25 cellular contexts compared by ENCODE assay signal in the genomic region with DNA sequence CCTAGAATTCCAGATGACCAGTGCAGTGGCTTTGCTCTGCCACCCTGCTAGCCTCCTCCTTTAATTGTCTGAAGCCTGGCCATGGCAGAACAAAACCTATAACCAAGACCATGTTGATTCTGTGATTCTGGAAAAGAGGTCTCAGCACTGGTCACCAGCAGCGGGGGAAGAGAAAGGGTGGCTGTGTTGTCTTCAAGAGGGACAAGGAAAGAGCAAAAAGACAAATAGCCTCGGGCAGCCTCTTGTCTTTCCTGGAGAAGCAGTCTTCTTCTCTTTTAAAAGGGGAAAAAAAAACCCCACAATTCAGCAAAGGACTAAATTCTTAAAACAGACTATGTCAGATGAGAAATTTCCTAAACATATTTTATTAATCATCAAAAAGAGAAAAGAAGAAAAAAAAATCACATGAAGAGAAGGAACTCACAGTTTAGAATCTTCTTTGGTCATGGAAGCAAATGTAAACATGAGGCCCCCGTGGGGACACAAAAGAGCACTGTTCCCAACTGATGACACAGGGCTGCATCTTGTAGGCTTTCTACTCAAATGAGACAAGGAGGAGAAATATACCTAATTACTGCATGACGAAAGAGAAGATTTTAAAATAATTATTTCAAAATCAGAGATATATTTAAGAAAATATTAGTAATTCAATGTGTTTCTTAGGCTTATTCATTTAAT. TPM values are rescaled to one million over a fixed set of nuclear protein-coding genes. Genes with fewer than 3 reads are reported as not detected.
DNase-seq lines count a peak whose midpoint lies in the region; ATAC-seq, FAIRE-seq and TF ChIP-seq lines count a peak whose summit lies in the region.
"Had no signal": no experiment of that assay in that cellular context is flagged by ENCODE, and none has a peak within 500 bp of the region (broad histone marks: within the 10 kb centered on the region; RNA-seq: fewer than 3 reads in every experiment).

No MANE protein-coding gene starts in this region.

- no peak overlapping the region for H3K4ac ChIP-seq in mesenchymal stem cell (ENCODE audit: low read depth in 1 of 2, low read length in 2 of 2)

- no TSS peak for BruUV-seq in HepG2 (replicated peaks; lab: Mats Ljungman, UMichigan)

- H3K9me3 Mint-ChIP-seq in CD4-positive, alpha-beta memory T cell: peaks cover 0 to 1% (median 0%) of the 10 kb centered on the region in 8 donors
- H3K9me3 Mint-ChIP-seq: dendritic cell treated with granulocyte-macrophage colony-stimulating factor and Interleukin-4, amounts not matched to agents 40 ng/mL and 50 ng/mL, for 4 days; naive thymus-derived CD4-positive, alpha-beta T cell had no signal

- no peak overlapping the region for H2BK5ac ChIP-seq in mesenchymal stem cell (ENCODE audit: low read depth, low read length, poor library complexity, severe bottlenecking)

- no peak for TF ChIP-seq POLR2A in HepG2 (IDR thresholded peaks at IDR 0.05; ENCODE audit: insufficient read depth in 1 of 2, low read depth in 2 of 2, low read length in 2 of 2)
- TF ChIP-seq POLR2A in right lobe of liver (IDR thresholded peaks at IDR 0.05): no peak
- no peak for TF ChIP-seq POLR2A in heart left ventricle (IDR thresholded peaks at IDR 0.05)

- no peaks in the 10 kb centered on the region for H3K27me3 Mint-ChIP-seq in CD4-positive, alpha-beta memory T cell
- H3K27me3 Mint-ChIP-seq: dendritic cell treated with granulocyte-macrophage colony-stimulating factor and Interleukin-4, amounts not matched to agents 40 ng/mL and 50 ng/mL, for 4 days; naive thymus-derived CD4-positive, alpha-beta T cell had no signal

- H3K27ac ChIP-seq in HepG2 (ENCODE audit: extremely low read length, insufficient read depth, low read length) (peak overlapping the region; percentile 37), right lobe of liver (no peak overlapping the region), caudate nucleus (ENCODE audit: low read depth, low read length) (peak overlapping the region; percentile 91), mesenchymal stem cell (ENCODE audit: low read length, poor library complexity, severe bottlenecking) (no peak overlapping the region), heart left ventricle (no peak overlapping the region)
- no peak overlapping the region for H3K27ac ChIP-seq in CD4-positive, alpha-beta memory T cell (ENCODE audit: low read depth, low read length)
- H3K27ac ChIP-seq: stomach, upper lobe of right lung had no signal

- peaks cover 41% of the 10 kb centered on the region for H3K4me1 ChIP-seq in HepG2 (ENCODE audit: insufficient read depth, low read length)
- peaks cover 0 to 10% (median 0%) of the 10 kb centered on the region in 4 donors for H3K4me1 ChIP-seq in right lobe of liver
- H3K4me1 ChIP-seq in mesenchymal stem cell (ENCODE audit: control insufficient read depth, insufficient read depth, low read depth, low read length): peaks cover 6% of the 10 kb centered on the region
- H3K4me1 ChIP-seq in heart left ventricle: peaks cover 0 to 15% (median 7%) of the 10 kb centered on the region in 12 donors
- H3K4me1 ChIP-seq in CD4-positive, alpha-beta memory T cell (ENCODE audit: insufficient read depth, low read length): no peaks in the 10 kb centered on the region
- H3K4me1 ChIP-seq: upper lobe of right lung had no signal

- DNase-seq in HepG2 (ENCODE audit: low spot score) (peak; percentile 42), right lobe of liver (no peak), caudate nucleus (lab: John Stamatoyannopoulos, UW) (peak in 26 of 61 donors; percentile 3 to 61 (median 24)), mesenchymal stem cell (peak; percentile 15), heart left ventricle (no peak), LoVo (ENCODE audit: low spot score) (no peak), HTR-8/SVneo (ENCODE audit: insufficient read length, low spot score) (no peak)
- DNase-seq in CD4-positive, alpha-beta memory T cell: no peak
- DNase-seq: activated CD4-positive, alpha-beta T cell treated with anti-CD3 and anti-CD28 coated beads for 48 hours; activated effector memory CD4-positive, alpha-beta T cell treated with Interleukin-2 at 50 U/mL for 16 hours; DMS 273 treated with DMSO at 0.1 percent for 48 hours; GF-D8; KBM-7; naive thymus-derived CD4-positive, alpha-beta T cell; NCI-H1048; NCI-H2029; NCI-H446; RPMI8226; stimulated activated CD4-positive, alpha-beta T cell treated with anti-CD3 and anti-CD28 coated beads, Interleukin-2, amount 100 ng/mL, for 48 hours; stomach; upper lobe of right lung had no signal

- H4K8ac ChIP-seq in mesenchymal stem cell (ENCODE audit: low read length): no peak overlapping the region

- intact Hi-C loops in HepG2 (cut with micrococcal nuclease; ENCODE audit: unreplicated experiment): no loop called here
- intact Hi-C loops in right lobe of liver (cut with DNase I): loop anchor here in 1 of 2 donors (10.0 kb wide), 1 partner anchor 259 kb away; no protein-coding TSS in a partner anchor
- intact Hi-C loops in heart left ventricle (cut with DNase I): loop anchor here in 1 of 10 donors (10.0 kb wide), 1 partner anchor 709 kb away; no protein-coding TSS in a partner anchor
- intact Hi-C loops in CD4-positive, alpha-beta memory T cell (cut with micrococcal nuclease): no loop called here

- H3K36me3 Mint-ChIP-seq in CD4-positive, alpha-beta memory T cell: peaks cover 53 to 70% of the 10 kb centered on the region in 2 donors

- no peak overlapping the region for H4K91ac ChIP-seq in mesenchymal stem cell (ENCODE audit: low read length)

- no peak for FAIRE-seq in HepG2 (lab: Jason Lieb, UNC)
- no peak for FAIRE-seq in HTR-8/SVneo (lab: Jason Lieb, UNC)
- FAIRE-seq: A204.1, GM19239 had no signal

- no peak overlapping the region for H2BK120ac ChIP-seq in mesenchymal stem cell (ENCODE audit: low read depth, low read length)

- no peak overlapping the region for H2BK12ac ChIP-seq in mesenchymal stem cell (ENCODE audit: low read length in 2 of 2)

- POLR2A ChIA-PET in HepG2 (lab: Yijun Ruan, JAX): no interaction called here
- POLR2A ChIA-PET in CD4-positive, alpha-beta memory T cell (lab: Charles Lee; ENCODE audit: partially characterized antibody): no interaction called here

- H3K27me3 ChIP-seq in HepG2 (ENCODE audit: control insufficient read depth in 1 of 2, insufficient read depth in 2 of 2, low read length in 2 of 2) (no peaks in the 10 kb centered on the region), right lobe of liver (no peaks in the 10 kb centered on the region), mesenchymal stem cell (ENCODE audit: control insufficient read depth in 1 of 2, insufficient read depth in 1 of 2, low read length in 2 of 2) (no peaks in the 10 kb centered on the region), heart left ventricle (no peaks in the 10 kb centered on the region)
- H3K27me3 ChIP-seq in CD4-positive, alpha-beta memory T cell (ENCODE audit: insufficient read depth, low read length): no peaks in the 10 kb centered on the region
- H3K27me3 ChIP-seq: stomach, upper lobe of right lung had no signal

- H3K27ac Mint-ChIP-seq in CD4-positive, alpha-beta memory T cell: no peak overlapping the region
- H3K27ac Mint-ChIP-seq: dendritic cell treated with granulocyte-macrophage colony-stimulating factor and Interleukin-4, amounts not matched to agents 40 ng/mL and 50 ng/mL, for 4 days had no signal

- H3K23ac ChIP-seq in mesenchymal stem cell (ENCODE audit: low read length in 2 of 2): no peak overlapping the region

- H3K36me3 ChIP-seq in HepG2 (replicated peaks in 1 of 2; ENCODE audit: control insufficient read depth in 1 of 2, insufficient read depth in 2 of 2, low read length in 2 of 2) (peaks cover 8 to 43% of the 10 kb centered on the region in 2 experiments), right lobe of liver (peaks cover 0 to 26% (median 5%) of the 10 kb centered on the region in 4 donors), mesenchymal stem cell (ENCODE audit: control insufficient read depth in 1 of 2, insufficient read depth in 2 of 2, low read depth in 1 of 2, low read length in 2 of 2) (peaks cover 21 to 72% of the 10 kb centered on the region in 2 experiments), heart left ventricle (peaks cover 0 to 96% (median 76%) of the 10 kb centered on the region in 9 donors)
- H3K36me3 ChIP-seq in CD4-positive, alpha-beta memory T cell (ENCODE audit: insufficient read depth, low read length): peaks cover 62% of the 10 kb centered on the region

- H2BK15ac ChIP-seq in mesenchymal stem cell (ENCODE audit: low read depth, poor library complexity, severe bottlenecking): no peak overlapping the region

- in situ Hi-C loops in HepG2 (cut with HindIII; ENCODE audit: extremely low pct_ligation_motif_present, low pct_unique_long_range_greater_than_20kb): loop anchor here (10.0 kb wide), 1 partner anchor 259 kb away; no protein-coding TSS in a partner anchor

- H3K4me1 Mint-ChIP-seq in CD4-positive, alpha-beta memory T cell: peaks cover 0 to 8% (median 2%) of the 10 kb centered on the region in 4 donors

- H2AK5ac ChIP-seq in mesenchymal stem cell (ENCODE audit: low read length, severe bottlenecking): no peak overlapping the region

- TF ChIP-seq RAD21 in HepG2 (CRISPR knock-in tag; IDR thresholded peaks at IDR 0.05): no peak

- ATAC-seq in HepG2 (no peak), right lobe of liver (no peak), heart left ventricle (no peak)
- ATAC-seq: naive thymus-derived CD4-positive, alpha-beta T cell; upper lobe of right lung had no signal

- H4K20me1 ChIP-seq in HepG2 (ENCODE audit: insufficient read depth, low read length): 0 out of 2 replicates have a peak, but pooled peaks cover 5% of the 10 kb centered on the region

- H2AFZ ChIP-seq in HepG2 (ENCODE audit: low read length): no peak overlapping the region
- no peak overlapping the region for H2AFZ ChIP-seq in mesenchymal stem cell (ENCODE audit: low read depth, low read length)

- no peak overlapping the region for H3K18ac ChIP-seq in mesenchymal stem cell (ENCODE audit: low read depth in 1 of 2, low read length in 2 of 2)

- no peak overlapping the region for H3K4me3 ChIP-seq in HepG2 (replicated peaks in 1 of 3; ENCODE audit: insufficient read depth in 1 of 3, low read depth in 2 of 3, low read length in 3 of 3)
- H3K4me3 ChIP-seq in right lobe of liver: no peak overlapping the region
- H3K4me3 ChIP-seq in mesenchymal stem cell (ENCODE audit: insufficient read depth in 1 of 2, low read depth in 1 of 2, low read length in 2 of 2): no peak overlapping the region
- no peak overlapping the region for H3K4me3 ChIP-seq in heart left ventricle
- H3K4me3 ChIP-seq in CD4-positive, alpha-beta memory T cell (ENCODE audit: low read length in 2 of 2): no peak overlapping the region
- H3K4me3 ChIP-seq: skin epidermis, stomach, upper lobe of right lung had no signal

- H3K9ac ChIP-seq in HepG2 (ENCODE audit: insufficient read depth, low read depth, low read length) (0 out of 2 replicates have a peak overlapping the region, but pooled peaks have one; percentile 1), mesenchymal stem cell (ENCODE audit: low read length) (no peak overlapping the region)

- WGBS in HepG2 (ENCODE audit: low lambda C conversion rate): 50% methylated on average over 4 of the region's 4 CpGs
- WGBS in right lobe of liver (ENCODE audit: insufficient coverage, low coverage, low lambda C conversion rate, missing lambda C conversion rate): 76% methylated on average over 4 of the region's 4 CpGs
- 49% methylated on average over 2 of the region's 4 CpGs for WGBS in mesenchymal stem cell
- WGBS in heart left ventricle, 4 donors: 80 to 85% (median 82%) methylated on average over 4 of the region's 4 CpGs

- H3K4me2 ChIP-seq in HepG2 (ENCODE audit: low read depth, low read length): no peak overlapping the region
- H3K4me2 ChIP-seq in mesenchymal stem cell (ENCODE audit: low read length, poor library complexity, severe bottlenecking): no peak overlapping the region

- H3K4me3 Mint-ChIP-seq in CD4-positive, alpha-beta memory T cell: no peak overlapping the region
- H3K4me3 Mint-ChIP-seq: dendritic cell treated with granulocyte-macrophage colony-stimulating factor and Interleukin-4, amounts not matched to agents 40 ng/mL and 50 ng/mL, for 4 days; naive thymus-derived CD4-positive, alpha-beta T cell had no signal

- TF ChIP-seq CTCF in HepG2 (CRISPR knock-in tag; IDR thresholded peaks at IDR 0.05) (no peak), right lobe of liver (IDR thresholded peaks at IDR 0.05) (no peak), heart left ventricle (IDR thresholded peaks at IDR 0.05) (no peak)

- H3K9me3 ChIP-seq in HepG2 (ENCODE audit: low read length): no peaks in the 10 kb centered on the region
- H3K9me3 ChIP-seq in right lobe of liver: no peaks in the 10 kb centered on the region
- no peaks in the 10 kb centered on the region for H3K9me3 ChIP-seq in mesenchymal stem cell (ENCODE audit: control insufficient read depth, low read length)
- H3K9me3 ChIP-seq in heart left ventricle: no peaks in the 10 kb centered on the region
- H3K9me3 ChIP-seq in CD4-positive, alpha-beta memory T cell (ENCODE audit: control insufficient read depth in 1 of 2, low read length in 2 of 2): no peaks in the 10 kb centered on the region
- H3K9me3 ChIP-seq: stomach, upper lobe of right lung had no signal

- CTCF ChIA-PET in HepG2 (lab: Yijun Ruan, JAX; ENCODE audit: low intra/inter-chr PET ratio, low total read pairs): no interaction called here
- CTCF ChIA-PET in CD4-positive, alpha-beta memory T cell (lab: Charles Lee; ENCODE audit: partially characterized antibody): no interaction called here

- H3K14ac ChIP-seq in mesenchymal stem cell (ENCODE audit: low read length in 2 of 2): no peak overlapping the region

- H3K79me2 ChIP-seq in HepG2 (ENCODE audit: insufficient read depth, low read length): no peaks in the 10 kb centered on the region

- TF ChIP-seq EP300 in HepG2 (IDR thresholded peaks at IDR 0.05; ENCODE audit: low read depth in 2 of 2, low read length in 2 of 2) (no peak), HepG2 (CRISPR knock-in tag; IDR thresholded peaks at IDR 0.05; ENCODE audit: borderline replicate concordance) (no peak)

- peaks cover 18% of the 10 kb centered on the region for H3K79me1 ChIP-seq in mesenchymal stem cell (replicated peaks; ENCODE audit: low read length, poor library complexity, severe bottlenecking)

RNA-seq across cellular contexts. Expression of gene RAP1GAP, which starts 36.3 kb away (rescaled TPM):
- 9.7 and 11.9 TPM in 2 replicates for total RNA-seq in HepG2 (2016; rRNA removed; fragmentation: Illumina TruSeq; extraction: Trizol)
- total RNA-seq in HepG2 (2016; cell fraction: cytosol; rRNA removed; fragmentation: Illumina TruSeq; extraction: Trizol; ENCODE audit: low read depth): 3.8 and 5.0 TPM in 2 replicates
- 7.8 and 12.1 TPM in 2 replicates for total RNA-seq in HepG2 (2016; cell fraction: insoluble cytoplasmic fraction; rRNA removed; fragmentation: Illumina TruSeq; extraction: Trizol)
- 9.5 and 11.5 TPM in 2 replicates for total RNA-seq in HepG2 (2016; cell fraction: membrane; rRNA removed; fragmentation: Illumina TruSeq; extraction: Trizol)
- total RNA-seq in HepG2 (2016; cell fraction: nucleus; rRNA removed; fragmentation: Illumina TruSeq; extraction: Trizol): 13.6 and 14.7 TPM in 2 replicates
- 37.5 and 46.1 TPM in 2 replicates for polyA plus RNA-seq in HepG2 (2011; rRNA removed)
- polyA plus RNA-seq in HepG2 (2011; cell fraction: cytosol; rRNA removed): 21.6 and 24.9 TPM in 2 replicates
- polyA plus RNA-seq in HepG2 (2011; cell fraction: nucleus; rRNA removed): 114 and 133 TPM in 2 replicates
- 22.0 and 27.8 TPM in 2 replicates for polyA plus RNA-seq in HepG2 (2012)
- 5.3 and 7.0 TPM in 2 replicates for polyA plus RNA-seq in HepG2 (2016; cell fraction: cytosol; fragmentation: Illumina TruSeq; extraction: Trizol; ENCODE audit: low read depth)
- polyA plus RNA-seq in HepG2 (2016; cell fraction: insoluble cytoplasmic fraction; fragmentation: Illumina TruSeq; extraction: Trizol; ENCODE audit: low read depth): 17.1 and 23.0 TPM in 2 replicates
- polyA plus RNA-seq in HepG2 (2016; cell fraction: membrane; fragmentation: Illumina TruSeq; extraction: Trizol; ENCODE audit: low read depth): 14.4 and 18.4 TPM in 2 replicates
- 58.0 and 62.8 TPM in 2 replicates for polyA plus RNA-seq in HepG2 (2016; cell fraction: nucleus; fragmentation: Illumina TruSeq; extraction: Trizol; ENCODE audit: insufficient read depth, low read depth)
- polyA minus RNA-seq in HepG2 (2011; rRNA and poly(A)+ RNA removed; ENCODE audit: low replicate concordance): 18.4 and 45.8 TPM in 2 replicates
- 12.8 and 14.1 TPM in 2 replicates for polyA minus RNA-seq in HepG2 (2011; cell fraction: cytosol; rRNA and poly(A)+ RNA removed)
- polyA minus RNA-seq in HepG2 (2011; cell fraction: nucleus; rRNA and poly(A)+ RNA removed): 20.8 and 23.4 TPM in 2 replicates
- total RNA-seq in right lobe of liver: 10 to 100 TPM in 5 of 6 experiments, 1 to 10 TPM in 1; 8.0 to 38.1 (median 22.2) TPM
- polyA plus RNA-seq in mesenchymal stem cell (2013, experiment 1 of 2): 0.50 TPM
- 0.62 TPM for polyA plus RNA-seq in mesenchymal stem cell (2013, experiment 2 of 2)
- total RNA-seq in heart left ventricle: 1 to 10 TPM; 3.1 to 8.0 (median 3.8) TPM
- polyA plus RNA-seq in heart left ventricle: 1 to 10 TPM in 1 of 2 donors, under 1 TPM in 1; 0.75 to 4.1 TPM
- total RNA-seq in CD4-positive, alpha-beta memory T cell: under 1 TPM; 0.23 to 0.72 TPM
- not detected for polyA plus RNA-seq in CD4-positive, alpha-beta memory T cell
- polyA plus RNA-seq: naive thymus-derived CD4-positive, alpha-beta T cell had no signal

Comparison
In these comparisons a context has a peak if more than half of its experiments do, and no peak if none do; other contexts are left out.
1. DNase-seq: peak in HepG2 (single experiment) and mesenchymal stem cell (single experiment); none in right lobe of liver (0 of 3), heart left ventricle (0 of 5), LoVo (single experiment), CD4-positive, alpha-beta memory T cell (0 of 5) and HTR-8/SVneo (single experiment).
2. H3K27ac ChIP-seq: peak in HepG2 (single experiment) and caudate nucleus (single experiment); none in right lobe of liver (0 of 3), mesenchymal stem cell (single experiment), heart left ventricle (0 of 12) and CD4-positive, alpha-beta memory T cell (single experiment).